ENCODE assay signal across 8 cellular contexts in genomic region chr7:140924821-140925421, GRCh38. TPM values are rescaled to one million over a fixed set of nuclear protein-coding genes. Genes with fewer than 3 reads are reported as not detected.
DNase-seq lines count a peak whose midpoint lies in the region; ATAC-seq and TF ChIP-seq lines count a peak whose summit lies in the region.

TSS of gene BRAF (minus strand) at chr7:140924929. CDS start at chr7:140924703, 226 bp downstream.

- peak within 1 kb of the TSS; percentile 96 for H2AFZ ChIP-seq in PC-9

- peaks cover 46% of the 10 kb centered on the region for H3K79me2 ChIP-seq in PC-9 (ENCODE audit: low read depth)

- no peaks in the 10 kb centered on the region for H3K36me3 ChIP-seq in PC-9 (ENCODE audit: low read depth)
- no peaks in the 10 kb centered on the region for H3K36me3 ChIP-seq in esophagus (ENCODE audit: control insufficient read depth in 2 of 2, insufficient read depth in 2 of 2, low read length in 1 of 2)
- no peaks in the 10 kb centered on the region for H3K36me3 ChIP-seq in mucosa of stomach (ENCODE audit: control insufficient read depth, insufficient read depth, low read length)

- H3K4me1 ChIP-seq in PC-9 (replicated peaks; ENCODE audit: insufficient read depth) (peaks cover 51% of the 10 kb centered on the region), esophagus (ENCODE audit: control insufficient read depth in 2 of 2, insufficient read depth in 2 of 2, low read length in 1 of 2) (no peaks in the 10 kb centered on the region), mucosa of stomach (ENCODE audit: control insufficient read depth, insufficient read depth, low read length) (no peaks in the 10 kb centered on the region)

- BruUV-seq in PC-9 (replicated peaks; lab: Mats Ljungman, UMichigan): TSS peak; percentile 96

- POLR2A ChIA-PET in PC-9 (lab: Charles Lee; ENCODE audit: unreplicated experiment): no interaction called here

- intact Hi-C loops in PC-9 (cut with micrococcal nuclease; ENCODE audit: unreplicated experiment): loop anchor here (2.0 to 10.0 kb wide), 3 partner anchors 90 to 450 kb away; partner anchors contain the start of genes MKRN1 and MRPS33

- H3K27me3 ChIP-seq in PC-9 (ENCODE audit: insufficient read depth, low read depth) (no peaks in the 10 kb centered on the region), esophagus (ENCODE audit: control insufficient read depth in 1 of 2, insufficient read depth in 2 of 2, low read length in 2 of 2) (no peaks in the 10 kb centered on the region), mucosa of stomach (ENCODE audit: control insufficient read depth, insufficient read depth, low read length) (no peaks in the 10 kb centered on the region)

- DNase-seq in DMS153 (lab: John Stamatoyannopoulos, UW) (peak; percentile 73), KBM-7 (peak; percentile 89), PC-9 (peak; percentile 69 to 94)
- peak; percentile 96 for DNase-seq in activated T-cell treated with anti-CD3 and anti-CD28 coated beads, Interleukin-2, amount 50 U/mL, for 4 hours
- peak; percentile 98 for DNase-seq in stimulated activated CD8-positive, alpha-beta memory T cell treated with anti-CD3 and anti-CD28 coated beads, Interleukin-4, amount 100 ng/mL, for 48 hours

- no peaks in the 10 kb centered on the region for H3K9me2 ChIP-seq in PC-9 (ENCODE audit: insufficient read depth)

- ATAC-seq in GM21717 (IDR thresholded peaks at IDR 0.05; ENCODE audit: unreplicated experiment): peak; percentile 54
- ATAC-seq in activated T-cell treated with anti-CD3 and anti-CD28 coated beads, Interleukin-2, amount 50 U/mL, for 4 hours: peak; percentile 74 to 79

- peaks cover 18% of the 10 kb centered on the region for H3K4me1 Mint-ChIP-seq in activated T-cell treated with anti-CD3 and anti-CD28 coated beads, Interleukin-2, amount 50 U/mL, for 4 hours (ENCODE audit: low read depth)

- H3K4me3 Mint-ChIP-seq in activated T-cell treated with anti-CD3 and anti-CD28 coated beads, Interleukin-2, amount 50 U/mL, for 4 hours: peak within 1 kb of the TSS; percentile 97

- WGBS in esophagus, 2 donors: 1% methylated on average over 19 to 50 of the region's 56 CpGs

- H3K9ac ChIP-seq in mucosa of stomach (ENCODE audit: low read length): peak within 1 kb of the TSS; percentile 99

- H3K4me2 ChIP-seq in PC-9: peak within 1 kb of the TSS; percentile 88

- no peak for TF ChIP-seq CTCF in PC-9 (conservative IDR thresholded peaks at IDR 0.05)

- no peaks in the 10 kb centered on the region for H3K9me3 Mint-ChIP-seq in activated T-cell treated with anti-CD3 and anti-CD28 coated beads, Interleukin-2, amount 50 U/mL, for 4 hours

- no peaks in the 10 kb centered on the region for H3K36me3 Mint-ChIP-seq in activated T-cell treated with anti-CD3 and anti-CD28 coated beads, Interleukin-2, amount 50 U/mL, for 4 hours (ENCODE audit: insufficient read depth)

- H3K27me3 Mint-ChIP-seq in activated T-cell treated with anti-CD3 and anti-CD28 coated beads, Interleukin-2, amount 50 U/mL, for 4 hours (ENCODE audit: low read depth): no peaks in the 10 kb centered on the region

- H4K20me1 ChIP-seq in PC-9 (ENCODE audit: insufficient read depth): peaks cover 23% of the 10 kb centered on the region

- H3K4me3 ChIP-seq in PC-9 (peak within 1 kb of the TSS; percentile 98), esophagus (ENCODE audit: low read depth in 1 of 2, low read length in 2 of 2) (peak within 1 kb of the TSS; percentile 88 to 99), mucosa of stomach (ENCODE audit: low read length) (peak within 1 kb of the TSS; percentile 94)

- CTCF ChIA-PET in PC-9 (lab: Charles Lee): interaction anchor here (0.8 kb wide), 1 partner anchor 113 kb away, joined by 5 read pairs; no protein-coding TSS in a partner anchor

- in situ Hi-C loops in KBM-7 (cut with MboI; ENCODE audit: low pct_unique_long_range_greater_than_20kb, low sequenced_read_pairs): no loop called here

- peak within 1 kb of the TSS; percentile 85 for H3K27ac ChIP-seq in PC-9
- H3K27ac ChIP-seq in esophagus (ENCODE audit: low read depth in 2 of 2, low read length in 1 of 2): peak within 1 kb of the TSS; percentile 98 to 99

- H3F3A ChIP-seq in PC-9 (ENCODE audit: insufficient read depth, low read depth): peaks cover 12% of the 10 kb centered on the region

- H3K9me3 ChIP-seq in PC-9 (ENCODE audit: insufficient read depth, low read depth) (no peaks in the 10 kb centered on the region), esophagus (ENCODE audit: control insufficient read depth in 2 of 2, insufficient read depth in 1 of 2, low read depth in 1 of 2, low read length in 1 of 2) (no peaks in the 10 kb centered on the region), mucosa of stomach (ENCODE audit: control insufficient read depth, low read length) (no peaks in the 10 kb centered on the region)

RNA-seq across cellular contexts. Expression of gene BRAF, which starts in this region (rescaled TPM):
- total RNA-seq in PC-9 (2021): 45.0 and 56.9 TPM in 2 replicates
- total RNA-seq in activated T-cell treated with anti-CD3 and anti-CD28 coated beads, Interleukin-2, amount 50 U/mL, for 4 hours: 10 to 100 TPM; 27.2 to 29.7 (median 27.8) TPM
- 1 to 10 TPM; 4.2 to 7.6 TPM for polyA plus RNA-seq in esophagus

Comparison
In these comparisons a context has a peak if more than half of its experiments do, and no peak if none do; other contexts are left out.
1. Peak in every context shown above with its lines: DNase-seq, ATAC-seq, H3K4me3 ChIP-seq and H3K27ac ChIP-seq.